ENCODE assay signal across 20 cellular contexts in the genomic region with DNA sequence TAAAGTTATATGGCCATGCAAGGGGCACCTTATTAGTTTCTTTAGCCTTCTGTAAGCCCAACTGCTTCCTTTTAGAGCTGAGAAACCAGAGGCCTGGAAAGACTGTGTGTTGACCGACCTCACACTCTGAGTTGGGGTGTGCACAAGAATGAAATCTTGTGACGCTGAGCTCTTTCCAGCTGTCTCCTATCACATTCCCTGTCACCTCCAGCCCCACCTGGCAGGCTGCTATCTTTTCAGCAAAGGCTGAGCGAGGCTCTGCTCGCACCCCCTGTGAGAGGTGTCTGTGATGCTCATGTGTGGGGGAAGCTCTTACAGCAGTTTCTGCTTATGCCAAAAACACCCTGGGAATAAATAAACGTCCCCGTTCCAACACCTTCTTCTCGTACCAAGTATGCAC. TPM values are rescaled to one million over a fixed set of nuclear protein-coding genes. Genes with fewer than 3 reads are reported as not detected.
A peak's percentile ranks its signal among the peaks of the same experiment; 100 is the strongest.
DNase-seq lines count a peak whose midpoint lies in the region; ATAC-seq and TF ChIP-seq lines count a peak whose summit lies in the region.
"Had no signal": no experiment of that assay in that cellular context is flagged by ENCODE, and none has a peak within 500 bp of the region (broad histone marks: within the 10 kb centered on the region; RNA-seq: fewer than 3 reads in every experiment).

No MANE protein-coding gene starts in this region.

- H3K27me3 ChIP-seq in endodermal cell (ENCODE audit: control insufficient read depth, insufficient read depth, low read length, poor library complexity, severe bottlenecking) (no peaks in the 10 kb centered on the region), ovary (no peaks in the 10 kb centered on the region), uterus (no peaks in the 10 kb centered on the region)
- H3K27me3 ChIP-seq: BE2C had no signal

- H3K9ac ChIP-seq in endodermal cell (ENCODE audit: extremely low read depth, low read length, poor library complexity, severe bottlenecking): peak overlapping the region; percentile 6

- H3K27me3 Mint-ChIP-seq in endodermal cell (ENCODE audit: insufficient read depth): no peaks in the 10 kb centered on the region
- H3K27me3 Mint-ChIP-seq: CD4-positive, alpha-beta T cell had no signal

- H3K4me1 Mint-ChIP-seq in endodermal cell: peaks cover 12% of the 10 kb centered on the region

- H3K27ac ChIP-seq in endodermal cell (ENCODE audit: low read depth, low read length): no peak overlapping the region
- no peak overlapping the region for H3K27ac ChIP-seq in ovary
- H3K27ac ChIP-seq in uterus: peak overlapping the region; percentile 64 to 66

- intact Hi-C loops in left ventricle myocardium superior (cut with micrococcal nuclease) (no loop called here), ovary (cut with DNase I) (no loop called here), uterus (cut with DNase I; ENCODE audit: low total_unique reads) (no loop called here)

- TF ChIP-seq EP300 in ovary (IDR thresholded peaks at IDR 0.05): no peak

- no peak for TF ChIP-seq CTCF in endodermal cell (conservative IDR thresholded peaks at IDR 0.05)
- no peak for TF ChIP-seq CTCF in ovary (IDR thresholded peaks at IDR 0.05)
- no peak for TF ChIP-seq CTCF in uterus (IDR thresholded peaks at IDR 0.05)

- no peak overlapping the region for H3K4me3 Mint-ChIP-seq in endodermal cell
- H3K4me3 Mint-ChIP-seq: CD4-positive, alpha-beta T cell had no signal

- H3K36me3 ChIP-seq in endodermal cell (ENCODE audit: control insufficient read depth, insufficient read depth, low read length): no peaks in the 10 kb centered on the region
- H3K36me3 ChIP-seq in ovary: no peaks in the 10 kb centered on the region
- H3K36me3 ChIP-seq in uterus: no peaks in the 10 kb centered on the region
- H3K36me3 ChIP-seq: BE2C had no signal

- peak overlapping the region; percentile 5 for H3K4me3 ChIP-seq in endodermal cell (ENCODE audit: low read length)
- H3K4me3 ChIP-seq in ovary: no peak overlapping the region
- H3K4me3 ChIP-seq in uterus: no peak overlapping the region
- H3K4me3 ChIP-seq: K562 had no signal

- H3K4me1 ChIP-seq in endodermal cell (ENCODE audit: control insufficient read depth, insufficient read depth, low read length) (peaks cover 8% of the 10 kb centered on the region), ovary (ENCODE audit: insufficient read depth) (no peaks in the 10 kb centered on the region), uterus (no peaks in the 10 kb centered on the region)
- H3K4me1 ChIP-seq: BE2C had no signal

- 60 to 74% methylated on average over 5 to 7 of the region's 7 CpGs for WGBS in endodermal cell (ENCODE audit: insufficient coverage in 1 of 2, insufficient read length in 1 of 2), 2 experiments
- 34 to 39% (median 36%) methylated on average over 7 of the region's 7 CpGs for WGBS in ovary, 3 donors

- no peaks in the 10 kb centered on the region for H3K36me3 Mint-ChIP-seq in endodermal cell (ENCODE audit: low read depth)

- ATAC-seq in left ventricle myocardium superior: peak; percentile 97
- ATAC-seq: HCT116, K562, PC-3 had no signal

- peaks cover 3% of the 10 kb centered on the region for H3K9me3 Mint-ChIP-seq in endodermal cell
- H3K9me3 Mint-ChIP-seq: CD4-positive, alpha-beta T cell had no signal

- TF ChIP-seq POLR2A in ovary (IDR thresholded peaks at IDR 0.05) (no peak), uterus (IDR thresholded peaks at IDR 0.05) (no peak)

- DNase-seq in endodermal cell (peak; percentile 75), left ventricle myocardium superior (peak; percentile 80), ovary (peak in 3 of 5 donors; percentile 18 to 27 (median 25)), uterus (peak; percentile 27 to 34), KBM-7 (no peak), AG08396 (ENCODE audit: low spot score) (no peak), NCI-H146 (lab: John Stamatoyannopoulos, UW) (no peak), NOMO-1 (lab: John Stamatoyannopoulos, UW; ENCODE audit: unreplicated experiment in 2 of 2) (no peak)
- DNase-seq: BE2C; CD4-positive, alpha-beta T cell; EL; MV-4-11; NCI-H1417 treated with DMSO at 0.1 percent for 48 hours; NCI-H2029 treated with DMSO at 0.1 percent for 48 hours; NCI-H2171 treated with DMSO at 0.1 percent for 48 hours; NCI-H510A; NCI-H774; PC-3 had no signal

- in situ Hi-C loops in KBM-7 (cut with MboI; ENCODE audit: low pct_unique_long_range_greater_than_20kb, low sequenced_read_pairs): no loop called here

- H3K9me3 ChIP-seq in endodermal cell (ENCODE audit: control insufficient read depth, low read length) (no peaks in the 10 kb centered on the region), ovary (no peaks in the 10 kb centered on the region), uterus (no peaks in the 10 kb centered on the region)
- H3K9me3 ChIP-seq: BE2C had no signal

- peak overlapping the region; percentile 15 for H3K27ac Mint-ChIP-seq in endodermal cell
- H3K27ac Mint-ChIP-seq: CD4-positive, alpha-beta T cell had no signal

RNA-seq across cellular contexts. Expression of gene LPP, which starts 27.0 kb away (rescaled TPM):
- total RNA-seq in endodermal cell (100 to 1,000 TPM in 1 of 2 donors, 10 to 100 TPM in 1; 78.0 to 105 TPM), left ventricle myocardium superior (109 TPM), ovary (100 to 1,000 TPM in 5 of 7 donors, 10 to 100 TPM in 2; 80.6 to 280 (median 165) TPM), uterus (1,000 to 10,000 TPM in 1 of 4 donors, 100 to 1,000 TPM in 3; 180 to 1,374 (median 712) TPM)
- 13.9 TPM for polyA plus RNA-seq in endodermal cell (2013, experiment 1 of 2)
- 19.6 TPM for polyA plus RNA-seq in endodermal cell (2013, experiment 2 of 2)
- 10 to 100 TPM; 15.9 to 52.7 TPM for polyA plus RNA-seq in ovary
- polyA plus RNA-seq: K562 had no signal

Comparison
In these comparisons a context has a peak if more than half of its experiments do, and no peak if none do; other contexts are left out.
1. DNase-seq: peak in endodermal cell (single experiment), left ventricle myocardium superior (single experiment), ovary (3 of 5) and uterus (2 of 2); none in KBM-7 (single experiment), AG08396 (single experiment), NCI-H146 (single experiment) and NOMO-1 (0 of 2).
2. H3K27ac ChIP-seq: peak in uterus (2 of 2); none in endodermal cell (single experiment) and ovary (0 of 2).